12 cellular contexts compared by ENCODE assay signal in genomic region chr22:28951969-28952521, GRCh38.
DNase-seq lines count a peak whose midpoint lies in the region; TF ChIP-seq lines count a peak whose summit lies in the region.
"Had no signal": no experiment of that assay in that cellular context is flagged by ENCODE, and none has a peak within 500 bp of the region (broad histone marks: within the 10 kb centered on the region; RNA-seq: fewer than 3 reads in every experiment).

No MANE protein-coding gene starts in this region.

- intact Hi-C loops in vagina (cut with DNase I): no loop called here

- no peak overlapping the region for H3K23ac ChIP-seq in mesendoderm (ENCODE audit: low read length)

- no peak overlapping the region for H3K56ac ChIP-seq in mesendoderm (ENCODE audit: low read length)

- no peak overlapping the region for H2BK5ac ChIP-seq in mesendoderm (ENCODE audit: low read length)

- no peak overlapping the region for H2BK15ac ChIP-seq in mesendoderm (replicated peaks; ENCODE audit: low read depth)

- H2BK120ac ChIP-seq in mesendoderm (ENCODE audit: low read depth, low read length): no peak overlapping the region

- no peak overlapping the region for H3K4me2 ChIP-seq in mesendoderm (ENCODE audit: low read length)
- H3K4me2 ChIP-seq: smooth muscle cell had no signal

- H3K36me3 ChIP-seq in mesendoderm (ENCODE audit: control insufficient read depth, insufficient read depth, low read length) (no peaks in the 10 kb centered on the region), vagina (no peaks in the 10 kb centered on the region)

- H3K9me3 ChIP-seq in vagina: peaks cover 2% of the 10 kb centered on the region

- H4K5ac ChIP-seq in mesendoderm (ENCODE audit: low read length): no peak overlapping the region

- H3K4me3 ChIP-seq in epithelial cell of proximal tubule (ENCODE audit: low read depth, low read length) (no peak overlapping the region), mesendoderm (ENCODE audit: low read length) (no peak overlapping the region), vagina (no peak overlapping the region)
- H3K4me3 ChIP-seq: smooth muscle cell had no signal

- peaks cover 23% of the 10 kb centered on the region for H3K79me1 ChIP-seq in mesendoderm (ENCODE audit: low read length)

- no peak overlapping the region for H3K9ac ChIP-seq in mesendoderm (ENCODE audit: low read length)

- H3K79me2 ChIP-seq in mesendoderm (ENCODE audit: control insufficient read depth, insufficient read depth, low read length): peaks cover 51% of the 10 kb centered on the region

- H3K27me3 ChIP-seq in mesendoderm (ENCODE audit: insufficient read depth, low read length, poor library complexity) (no peaks in the 10 kb centered on the region), vagina (no peaks in the 10 kb centered on the region)

- peak; percentile 30 for DNase-seq in NCI-H82 (lab: John Stamatoyannopoulos, UW)
- no peak for DNase-seq in NCI-H82 treated with DMSO at 0.1 percent for 48 hours (lab: John Stamatoyannopoulos, UW; ENCODE audit: unreplicated experiment)
- DNase-seq in epithelial cell of proximal tubule (ENCODE audit: low read depth): no peak
- DNase-seq in mesendoderm: peak; percentile 57
- DNase-seq in vagina (ENCODE audit: extremely low spot score in 2 of 2): no peak
- DNase-seq in NCI-H1436 (lab: John Stamatoyannopoulos, UW): no peak
- no peak for DNase-seq in T-helper 9 cell
- no peak for DNase-seq in amygdala (lab: John Stamatoyannopoulos, UW)
- DNase-seq: 8988T, NCI-H1417, RPMI8226 had no signal

- H4K8ac ChIP-seq in mesendoderm (ENCODE audit: low read depth, low read length): no peak overlapping the region

- H2AK5ac ChIP-seq in mesendoderm (ENCODE audit: low read length): no peak overlapping the region

- H3K4me1 ChIP-seq in mesendoderm (ENCODE audit: control insufficient read depth, low read depth, low read length): peaks cover 9% of the 10 kb centered on the region
- H3K4me1 ChIP-seq in vagina: peaks cover 64% of the 10 kb centered on the region

- no peak overlapping the region for H3K4ac ChIP-seq in mesendoderm (ENCODE audit: low read depth, low read length)

- no peak overlapping the region for H3K27ac ChIP-seq in mesendoderm (ENCODE audit: low read depth, low read length)
- H3K27ac ChIP-seq in vagina: peak overlapping the region; percentile 67

- peak; percentile 23 for TF ChIP-seq CTCF in epithelial cell of proximal tubule (conservative IDR thresholded peaks at IDR 0.05; ENCODE audit: low read depth, low read length)
- TF ChIP-seq CTCF in vagina (IDR thresholded peaks at IDR 0.05): no peak

- no peak for TF ChIP-seq POLR2A in vagina (IDR thresholded peaks at IDR 0.05)

- no CpG with 5 or more reads among the region's 8 CpGs for WGBS in mesendoderm (ENCODE audit: extremely low coverage, insufficient coverage, low lambda C conversion rate)

- no peak overlapping the region for H3K18ac ChIP-seq in mesendoderm (ENCODE audit: low read length)

Comparison
In these comparisons a context has a peak if more than half of its experiments do, and no peak if none do; other contexts are left out.
1. DNase-seq: peak in NCI-H82 (single experiment) and mesendoderm (single experiment); none in NCI-H82 treated with DMSO at 0.1 percent for 48 hours (single experiment), epithelial cell of proximal tubule (single experiment), vagina (0 of 2), NCI-H1436 (single experiment), T-helper 9 cell (single experiment) and amygdala (0 of 56).